Comparison of ENCODE assay signal across 6 cellular contexts in the genomic region with DNA sequence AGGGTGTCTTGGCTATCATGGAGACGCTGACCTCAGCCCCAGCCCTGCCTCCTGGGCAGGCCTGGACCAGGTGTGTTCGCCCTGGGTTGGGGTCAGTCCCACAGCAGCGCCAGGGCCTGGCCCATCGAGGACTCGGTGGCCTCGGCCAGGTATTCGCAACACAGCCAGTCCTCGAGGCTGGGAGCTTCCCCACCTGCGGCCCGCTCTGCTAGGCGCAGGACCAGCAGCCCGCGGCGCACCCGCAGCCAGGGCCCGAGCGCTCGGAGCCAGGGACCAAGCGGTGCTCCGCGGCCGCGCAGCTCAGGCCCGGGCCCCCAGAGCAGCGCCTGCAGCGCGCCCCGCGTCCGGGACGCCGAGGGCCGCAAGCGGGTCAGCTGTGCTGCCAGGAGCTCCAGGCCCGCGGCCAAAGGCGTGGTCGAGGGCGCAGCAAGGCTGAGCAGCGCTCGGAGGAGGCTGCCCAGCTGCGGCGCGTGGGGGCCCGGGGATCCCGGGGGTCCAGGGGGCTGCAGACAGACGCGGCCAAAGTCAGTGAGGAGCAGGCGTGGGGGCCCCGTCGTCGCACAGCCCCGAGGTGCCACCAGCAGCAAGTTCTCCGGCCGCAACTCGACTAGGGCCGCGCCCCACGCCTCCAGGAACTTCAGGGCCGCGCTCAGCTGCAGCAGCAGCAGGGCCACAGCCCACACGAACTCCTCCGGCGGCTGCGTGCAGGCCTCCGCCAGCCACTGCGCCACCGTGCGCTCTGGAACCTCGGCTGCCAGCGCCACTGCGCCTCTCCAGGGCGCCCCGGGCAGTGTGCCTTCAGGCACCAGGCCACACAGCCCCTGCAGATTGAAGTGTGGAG.
DNase-seq lines count a peak whose midpoint lies in the region; ATAC-seq lines count a peak whose summit lies in the region.

No MANE protein-coding gene starts in this region.

- H3K4me1 ChIP-seq in BLaER1 = peaks cover 90% of the 10 kb centered on the region
- H3K4me1 ChIP-seq in mucosa of rectum (ENCODE audit: control insufficient read depth in 2 of 2, insufficient read depth in 2 of 2, low read length in 2 of 2) = peaks cover 36 to 53% of the 10 kb centered on the region in 2 donors

- H3K9me3 ChIP-seq in BLaER1 (no peaks in the 10 kb centered on the region), mucosa of rectum (ENCODE audit: control insufficient read depth in 2 of 2, low read length in 2 of 2) (no peaks in the 10 kb centered on the region)

- peak in 20 of 61 donors; percentile 11 to 55 (median 32) for DNase-seq in caudate nucleus (lab: John Stamatoyannopoulos, UW)
- no peak for DNase-seq in HuH-7 (ENCODE audit: low spot score)
- no peak for DNase-seq in NCI-H187 (lab: John Stamatoyannopoulos, UW)

- H3K27me3 ChIP-seq in BLaER1 (no peaks in the 10 kb centered on the region), mucosa of rectum (ENCODE audit: control insufficient read depth in 2 of 2, insufficient read depth in 2 of 2, low read length in 2 of 2) (no peaks in the 10 kb centered on the region)

- H3K27ac ChIP-seq in BLaER1 (no peak overlapping the region), caudate nucleus (ENCODE audit: low read depth, low read length) (peak overlapping the region; percentile 46), mucosa of rectum (ENCODE audit: low read depth in 2 of 2, low read length in 2 of 2) (peak overlapping the region; percentile 58)

- no peak overlapping the region for H3K4me3 ChIP-seq in BLaER1
- H3K4me3 ChIP-seq in mucosa of rectum (ENCODE audit: low read length in 2 of 2) = no peak overlapping the region

- peak overlapping the region; percentile 99 for H3K4me2 ChIP-seq in BLaER1

- H4K20me1 ChIP-seq in BLaER1 = peaks cover 98% of the 10 kb centered on the region

- H3K36me3 ChIP-seq in BLaER1 (peaks cover 41% of the 10 kb centered on the region), mucosa of rectum (ENCODE audit: control insufficient read depth in 2 of 2, insufficient read depth in 2 of 2, low read length in 2 of 2) (peaks cover 11 to 16% of the 10 kb centered on the region in 2 donors)

- H3K9ac ChIP-seq in BLaER1 (no peak overlapping the region), mucosa of rectum (ENCODE audit: low read depth in 1 of 2, low read length in 2 of 2) (peak overlapping the region in 1 of 2 donors; percentile 57)

- no peak for ATAC-seq in GM21367 (IDR thresholded peaks at IDR 0.05; ENCODE audit: unreplicated experiment)
